In genomic region chr19:39823693-39824092, GRCh38 we compare ENCODE assay signal across 9 cellular contexts. TPM values are rescaled to one million over a fixed set of nuclear protein-coding genes. Genes with fewer than 3 reads are reported as not detected.
DNase-seq lines count a peak whose midpoint lies in the region; ATAC-seq and TF ChIP-seq lines count a peak whose summit lies in the region.
"Had no signal": no experiment of that assay in that cellular context is flagged by ENCODE, and none has a peak within 500 bp of the region (broad histone marks: within the 10 kb centered on the region; RNA-seq: fewer than 3 reads in every experiment).

No MANE protein-coding gene starts in this region.

- no peaks in the 10 kb centered on the region for H3K9me3 ChIP-seq in uterus

- TF ChIP-seq POLR2A in uterus (IDR thresholded peaks at IDR 0.05): no peak

- intact Hi-C loops in uterus (cut with DNase I; ENCODE audit: low total_unique reads): no loop called here

- ATAC-seq in HG02981 (IDR thresholded peaks at IDR 0.05; ENCODE audit: unreplicated experiment) (no peak), HG03175 (IDR thresholded peaks at IDR 0.05; ENCODE audit: unreplicated experiment) (no peak)

- no peaks in the 10 kb centered on the region for H3K27me3 ChIP-seq in uterus

- no peaks in the 10 kb centered on the region for H3K36me3 ChIP-seq in uterus

- peak overlapping the region; percentile 67 to 78 for H3K27ac ChIP-seq in uterus

- no peaks in the 10 kb centered on the region for H3K4me1 ChIP-seq in uterus

- peak overlapping the region; percentile 77 to 86 for H3K4me3 ChIP-seq in cardiac fibroblast (replicated peaks in 1 of 2; ENCODE audit: low read depth in 2 of 2, low read length in 2 of 2)
- peak overlapping the region; percentile 62 for H3K4me3 ChIP-seq in uterus

- TF ChIP-seq CTCF in cardiac fibroblast (IDR thresholded peaks at IDR 0.05; ENCODE audit: low read depth, low read length) (no peak), uterus (IDR thresholded peaks at IDR 0.05) (no peak)

- peak; percentile 52 for DNase-seq in activated effector memory CD4-positive, alpha-beta T cell treated with anti-CD3 and anti-CD28 coated beads, Interleukin-2, amount 50 U/mL, for 16 hours
- no peak for DNase-seq in activated effector memory CD4-positive, alpha-beta T cell treated with Interleukin-2 at 50 U/mL for 16 hours
- DNase-seq in cardiac fibroblast (ENCODE audit: low read depth in 2 of 2): no peak
- peak; percentile 4 for DNase-seq in medulla oblongata (ENCODE audit: extremely low spot score)
- DNase-seq in uterus: no peak
- DNase-seq in activated T-cell treated with anti-CD3 and anti-CD28 coated beads, Interleukin-2, amount 50 U/mL, for 1 hour: no peak

RNA-seq across cellular contexts. Expression of gene DYRK1B, which starts 10.3 kb away (rescaled TPM):
- total RNA-seq in uterus: 10 to 100 TPM in 2 of 4 donors, 1 to 10 TPM in 2; 1.3 to 15.0 (median 10.1) TPM

RNA-seq across cellular contexts. Expression of gene FBL, which starts 22.5 kb away (rescaled TPM):
- total RNA-seq in uterus: 100 to 1,000 TPM in 3 of 4 donors, 10 to 100 TPM in 1; 71.7 to 327 (median 277) TPM

RNA-seq across cellular contexts. Expression of gene LEUTX, which starts 45.0 kb away (rescaled TPM):
- not detected for total RNA-seq in uterus
- total RNA-seq: activated naive CD4-positive, alpha-beta T cell treated with anti-CD3 and anti-CD28 coated beads for 36 hours had no signal

Comparison
In these comparisons a context has a peak if more than half of its experiments do, and no peak if none do; other contexts are left out.
1. DNase-seq: peak in activated effector memory CD4-positive, alpha-beta T cell treated with anti-CD3 and anti-CD28 coated beads, Interleukin-2, amount 50 U/mL, for 16 hours (single experiment) and medulla oblongata (single experiment); none in activated effector memory CD4-positive, alpha-beta T cell treated with Interleukin-2 at 50 U/mL for 16 hours (single experiment), cardiac fibroblast (0 of 2), uterus (0 of 2) and activated T-cell treated with anti-CD3 and anti-CD28 coated beads, Interleukin-2, amount 50 U/mL, for 1 hour (single experiment).